ENCODE assay signal across 20 cellular contexts in genomic region chr12:68828669-68829068, GRCh38.
"Had no signal": no experiment of that assay in that cellular context is flagged by ENCODE, and none has a peak within 500 bp of the region (broad histone marks: within the 10 kb centered on the region; RNA-seq: fewer than 3 reads in every experiment).

No MANE protein-coding gene starts in this region.

- H3K36me3 ChIP-seq: prostate gland had no signal

- H3K27ac Mint-ChIP-seq: activated CD4-positive, alpha-beta memory T cell treated with anti-CD3 and anti-CD28 coated beads for 36 hours; activated CD4-positive, alpha-beta T cell treated with anti-CD3 and anti-CD28 coated beads for 36 hours; activated naive CD4-positive, alpha-beta T cell treated with anti-CD3 and anti-CD28 coated beads, Interleukin-2, amount 10 ng/mL, durations not matched to agents 7 days and 5 days; stimulated activated naive CD8-positive, alpha-beta T cell treated with anti-CD3 and anti-CD28 coated beads, Interleukin-15, amount 100 ng/mL, for 72 hours; T-helper 2 cell treated with Interferon-gamma antibody and Interleukin-4, amounts not matched to agents 5 μg/mL and 100 μg/mL, for 36 hours; WTC11 had no signal

- H3K27me3 ChIP-seq: hepatocyte, testis, upper lobe of left lung had no signal

- H3K4me3 Mint-ChIP-seq: activated CD4-positive, alpha-beta memory T cell treated with anti-CD3 and anti-CD28 coated beads for 36 hours; activated CD4-positive, alpha-beta T cell treated with anti-CD3 and anti-CD28 coated beads for 36 hours; activated naive CD4-positive, alpha-beta T cell treated with anti-CD3 and anti-CD28 coated beads, Interleukin-2, amount 10 ng/mL, durations not matched to agents 7 days and 5 days; activated T-helper 17 cell treated with anti-CD3 and anti-CD28 coated beads, Interleukin-2, amount 50 U/mL, for 72 hours; effector memory CD8-positive, alpha-beta T cell; natural killer cell; stimulated activated naive CD8-positive, alpha-beta T cell treated with anti-CD3 and anti-CD28 coated beads, Interleukin-15, amount 100 ng/mL, for 72 hours; T-helper 2 cell treated with Interferon-gamma antibody and Interleukin-4, amounts not matched to agents 5 μg/mL and 100 μg/mL, for 36 hours; WTC11 had no signal

- H3K4me1 ChIP-seq: prostate gland, testis, upper lobe of left lung had no signal

- H3K4me2 ChIP-seq: hepatocyte had no signal

- H3K4me3 ChIP-seq: hepatocyte, prostate gland, testis, upper lobe of left lung had no signal

- H3K9me3 Mint-ChIP-seq: activated CD4-positive, alpha-beta memory T cell treated with anti-CD3 and anti-CD28 coated beads for 36 hours; activated naive CD4-positive, alpha-beta T cell treated with anti-CD3 and anti-CD28 coated beads, Interleukin-2, amount 10 ng/mL, durations not matched to agents 7 days and 5 days; activated T-helper 17 cell treated with anti-CD3 and anti-CD28 coated beads, Interleukin-2, amount 50 U/mL, for 72 hours; effector memory CD8-positive, alpha-beta T cell; natural killer cell; stimulated activated naive CD8-positive, alpha-beta T cell treated with anti-CD3 and anti-CD28 coated beads, Interleukin-15, amount 100 ng/mL, for 72 hours; T-helper 2 cell treated with Interferon-gamma antibody and Interleukin-4, amounts not matched to agents 5 μg/mL and 100 μg/mL, for 36 hours; WTC11 had no signal

- DNase-seq: activated CD4-positive, alpha-beta memory T cell treated with anti-CD3 and anti-CD28 coated beads for 36 hours; activated CD4-positive, alpha-beta T cell treated with anti-CD3 and anti-CD28 coated beads for 36 hours; activated naive CD4-positive, alpha-beta T cell treated with anti-CD3 and anti-CD28 coated beads, Interleukin-2, amount 10 ng/mL, durations not matched to agents 7 days and 5 days; activated T-cell treated with anti-CD3 and anti-CD28 coated beads for 4 hours; effector memory CD8-positive, alpha-beta T cell; foreskin fibroblast; mesendoderm; natural killer cell; occipital lobe; right cardiac atrium; small intestine; stimulated activated CD4-positive, alpha-beta T cell treated with anti-CD3 and anti-CD28 coated beads, Interleukin-4, amount 100 ng/mL, for 1 hour; stimulated activated naive CD8-positive, alpha-beta T cell treated with anti-CD3 and anti-CD28 coated beads, Interleukin-15, amount 100 ng/mL, for 72 hours; testis; upper lobe of left lung had no signal

- H3K27me3 Mint-ChIP-seq: activated CD4-positive, alpha-beta memory T cell treated with anti-CD3 and anti-CD28 coated beads for 36 hours; activated CD4-positive, alpha-beta T cell treated with anti-CD3 and anti-CD28 coated beads for 36 hours; activated naive CD4-positive, alpha-beta T cell treated with anti-CD3 and anti-CD28 coated beads, Interleukin-2, amount 10 ng/mL, durations not matched to agents 7 days and 5 days; activated T-helper 17 cell treated with anti-CD3 and anti-CD28 coated beads, Interleukin-2, amount 50 U/mL, for 72 hours; effector memory CD8-positive, alpha-beta T cell; stimulated activated naive CD8-positive, alpha-beta T cell treated with anti-CD3 and anti-CD28 coated beads, Interleukin-15, amount 100 ng/mL, for 72 hours had no signal

- H3K9me3 ChIP-seq: prostate gland, testis, upper lobe of left lung had no signal

- H3K27ac ChIP-seq: hepatocyte, prostate gland, testis, upper lobe of left lung had no signal

- H2AFZ ChIP-seq: hepatocyte had no signal

- ATAC-seq: activated CD4-positive, alpha-beta T cell treated with anti-CD3 and anti-CD28 coated beads for 36 hours; activated T-helper 17 cell treated with anti-CD3 and anti-CD28 coated beads, Interleukin-2, amount 50 U/mL, for 72 hours; effector memory CD8-positive, alpha-beta T cell; natural killer cell; right cardiac atrium; stimulated activated naive CD8-positive, alpha-beta T cell treated with anti-CD3 and anti-CD28 coated beads, Interleukin-15, amount 100 ng/mL, for 72 hours; WTC11 had no signal
